Comparison of ENCODE assay signal across 5 cellular contexts in genomic region chr7:112868609-112869008, GRCh38.
"Had no signal": no experiment of that assay in that cellular context is flagged by ENCODE, and none has a peak within 500 bp of the region (broad histone marks: within the 10 kb centered on the region; RNA-seq: fewer than 3 reads in every experiment).

No MANE protein-coding gene starts in this region.

- H3K4me1 ChIP-seq: gastroesophageal sphincter, neural progenitor cell, prostate gland, tibial artery had no signal

- DNase-seq: aorta, tibial artery had no signal

- H3K4me2 ChIP-seq: neural progenitor cell had no signal

- H3K4me3 ChIP-seq: gastroesophageal sphincter, neural progenitor cell, prostate gland, tibial artery had no signal

- H3K36me3 ChIP-seq: gastroesophageal sphincter, neural progenitor cell, prostate gland, tibial artery had no signal

- H3K27me3 ChIP-seq: gastroesophageal sphincter, neural progenitor cell, tibial artery had no signal

- H3K9ac ChIP-seq: neural progenitor cell had no signal

- ATAC-seq: gastroesophageal sphincter had no signal

- H2AFZ ChIP-seq: neural progenitor cell had no signal

- H3K9me3 ChIP-seq: gastroesophageal sphincter, prostate gland, tibial artery had no signal

- H3K27ac ChIP-seq: gastroesophageal sphincter, neural progenitor cell, prostate gland, tibial artery had no signal
